ENCODE assay signal across 8 cellular contexts in the genomic region with DNA sequence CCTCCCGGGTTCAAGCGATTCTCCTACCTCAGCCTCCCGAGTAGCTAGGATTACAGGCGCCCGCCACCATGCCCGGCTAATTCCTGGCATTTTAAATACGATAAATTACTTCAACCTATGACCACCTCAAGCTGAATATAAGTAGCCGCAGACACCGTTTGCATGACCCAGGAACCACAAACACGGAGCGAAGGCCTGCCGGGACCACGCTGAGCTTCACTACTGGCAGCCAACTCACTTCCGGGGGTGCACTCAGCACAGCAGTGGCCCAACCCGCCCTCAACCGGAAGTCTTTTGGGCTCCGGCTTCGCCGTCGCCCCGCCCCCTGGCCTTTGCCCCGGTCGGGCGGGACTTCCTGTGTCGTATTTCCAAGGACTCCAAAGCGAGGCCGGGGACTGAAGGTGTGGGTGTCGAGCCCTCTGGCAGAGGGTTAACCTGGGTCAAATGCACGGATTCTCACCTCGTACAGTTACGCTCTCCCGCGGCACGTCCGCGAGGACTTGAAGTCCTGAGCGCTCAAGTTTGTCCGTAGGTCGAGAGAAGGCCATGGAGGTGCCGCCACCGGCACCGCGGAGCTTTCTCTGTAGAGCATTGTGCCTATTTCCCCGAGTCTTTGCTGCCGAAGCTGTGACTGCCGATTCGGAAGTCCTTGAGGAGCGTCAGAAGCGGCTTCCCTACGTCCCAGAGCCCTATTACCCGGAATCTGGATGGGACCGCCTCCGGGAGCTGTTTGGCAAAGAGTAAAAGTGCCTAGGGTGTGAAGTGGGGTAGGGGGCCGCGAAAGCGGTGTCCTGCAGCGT.
A peak's percentile ranks its signal among the peaks of the same experiment; 100 is the strongest.
DNase-seq lines count a peak whose midpoint lies in the region; ATAC-seq and TF ChIP-seq lines count a peak whose summit lies in the region.

A gene with protein sequence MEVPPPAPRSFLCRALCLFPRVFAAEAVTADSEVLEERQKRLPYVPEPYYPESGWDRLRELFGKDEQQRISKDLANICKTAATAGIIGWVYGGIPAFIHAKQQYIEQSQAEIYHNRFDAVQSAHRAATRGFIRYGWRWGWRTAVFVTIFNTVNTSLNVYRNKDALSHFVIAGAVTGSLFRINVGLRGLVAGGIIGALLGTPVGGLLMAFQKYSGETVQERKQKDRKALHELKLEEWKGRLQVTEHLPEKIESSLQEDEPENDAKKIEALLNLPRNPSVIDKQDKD (plus strand): TSS at position 360 of the 800 bp plus-strand sequence. CDS start 187 bp downstream, at position 547.

- peak within 1 kb of the TSS; percentile 89 for H3K4me3 ChIP-seq in AG09309 (ENCODE audit: control insufficient read depth, low read depth, low read length)

- H3K4me3 Mint-ChIP-seq in central memory CD8-positive, alpha-beta T cell, result peak within 1 kb of the TSS; percentile 97

- ATAC-seq in GM19025 (IDR thresholded peaks at IDR 0.05; ENCODE audit: low read depth, unreplicated experiment), result peak; percentile 98
- ATAC-seq in HG03342 (IDR thresholded peaks at IDR 0.05; ENCODE audit: unreplicated experiment), result peak; percentile 98
- ATAC-seq in central memory CD8-positive, alpha-beta T cell (replicated peaks; ENCODE audit: extremely low read depth, poor library complexity, severe bottlenecking), result peak; percentile 99

- peaks cover 10% of the 10 kb centered on the region for H3K36me3 Mint-ChIP-seq in central memory CD8-positive, alpha-beta T cell (ENCODE audit: insufficient read depth)

- no peaks in the 10 kb centered on the region for H3K9me3 Mint-ChIP-seq in central memory CD8-positive, alpha-beta T cell

- peak within 1 kb of the TSS; percentile 99 for H3K27ac Mint-ChIP-seq in central memory CD8-positive, alpha-beta T cell (ENCODE audit: low read depth)

- peaks cover 27% of the 10 kb centered on the region for H3K4me1 Mint-ChIP-seq in central memory CD8-positive, alpha-beta T cell

- no peak for TF ChIP-seq CTCF in AG09309 (IDR thresholded peaks at IDR 0.05; ENCODE audit: control insufficient read depth, insufficient read depth, low read depth, low read length, missing control alignments)

- DNase-seq in AG09309 (ENCODE audit: low read depth) (peak; percentile 77), NCI-H446 (lab: John Stamatoyannopoulos, UW) (peak; percentile 97 to 98), iris pigment epithelial cell (ENCODE audit: low read depth) (peak; percentile 98)
- peak; percentile 98 for DNase-seq in activated CD4-positive, CD25-positive, alpha-beta regulatory T cell treated with anti-CD3 and anti-CD28 coated beads, Interleukin-2, amount 50 U/mL, for 16 hours (ENCODE audit: low read depth, low spot score)
- peak; percentile 95 for DNase-seq in central memory CD8-positive, alpha-beta T cell (ENCODE audit: low spot score in 2 of 2)
- DNase-seq in stimulated activated CD4-positive, alpha-beta T cell treated with anti-CD3 and anti-CD28 coated beads, Interleukin-12 subunit alpha, Interleukin-12 subunit beta, amount 100 ng/mL, for 24 hours (ENCODE audit: low read depth in 2 of 2), result peak; percentile 95 to 97

- H3K27me3 Mint-ChIP-seq in central memory CD8-positive, alpha-beta T cell, result no peaks in the 10 kb centered on the region

Comparison
In these comparisons a context has a peak if more than half of its experiments do, and no peak if none do; other contexts are left out.
1. Peak in every context shown above with its lines: DNase-seq, ATAC-seq and H3K4me3 ChIP-seq.